1 cellular context compared by ENCODE assay signal in the genomic region with DNA sequence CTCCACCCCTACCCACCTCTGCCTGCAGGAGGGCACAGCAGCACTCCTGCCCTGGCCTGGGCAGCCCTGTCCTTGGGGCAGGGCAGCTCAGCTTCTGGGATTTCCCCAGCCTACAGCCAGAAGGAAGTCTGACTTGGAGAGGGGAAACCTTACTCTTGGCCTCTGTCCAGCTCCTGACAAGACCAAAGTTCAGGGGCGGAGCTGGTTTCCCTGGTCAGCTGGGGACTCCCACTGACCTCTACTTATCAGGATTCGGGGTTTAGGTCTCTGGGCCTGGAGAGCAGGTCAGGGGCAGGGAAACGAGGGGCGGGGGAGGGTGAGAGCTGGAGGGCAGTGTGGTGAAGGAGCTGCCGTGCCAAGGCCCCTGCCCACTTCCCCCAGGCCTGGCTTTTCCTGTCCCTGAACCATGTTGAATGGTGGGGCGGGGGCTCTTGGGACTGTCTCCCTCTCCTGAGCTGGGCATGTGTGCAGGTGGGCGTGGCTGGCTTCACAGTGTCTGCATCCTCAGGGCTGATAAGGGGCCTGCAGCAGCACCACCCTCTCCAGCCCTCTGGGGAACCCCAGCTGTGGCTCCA.
TF ChIP-seq lines count a peak whose summit lies in the region.

No MANE protein-coding gene starts in this region.

TF ChIP-seq in K562, 482 proteins besides CTCF, POLR2A, EP300 and RAD21 (continued from another document):
- TF ChIP-seq NFE2 (IDR thresholded peaks at IDR 0.05; ENCODE audit: low read depth) (no peak), SMAD1 (IDR thresholded peaks at IDR 0.05; ENCODE audit: low read depth, low read length, partially characterized antibody) (no peak), MAZ (CRISPR knock-in tag; conservative IDR thresholded peaks at IDR 0.05 in 1 of 2, IDR thresholded peaks at IDR 0.05 in 1 of 2) (peak; percentile 29 to 36; a peak in 1 of 4 replicates)
